In the genomic region with DNA sequence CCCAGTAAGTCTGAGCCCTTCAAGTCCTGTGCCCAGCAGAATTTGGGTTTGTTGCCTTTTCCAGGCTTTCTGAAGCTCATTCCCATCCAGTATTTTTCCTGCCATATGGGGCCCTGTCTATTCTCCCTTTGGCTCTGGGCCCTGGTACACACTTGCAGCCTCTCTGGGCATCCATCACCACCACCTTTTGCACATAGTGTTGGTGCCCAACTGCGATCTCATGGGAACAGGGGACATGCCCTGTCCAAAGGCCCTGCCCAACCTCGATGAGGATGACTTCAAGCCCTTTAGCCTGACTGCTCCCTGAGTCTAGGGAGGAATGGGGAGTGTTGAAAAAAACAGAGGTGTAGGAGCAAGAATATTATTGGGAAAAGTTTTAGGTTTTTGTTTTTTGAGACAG, we compare ENCODE assay signal across 19 cellular contexts. TPM values are rescaled to one million over a fixed set of nuclear protein-coding genes. Genes with fewer than 3 reads are reported as not detected.
A peak's percentile ranks its signal among the peaks of the same experiment; 100 is the strongest.
DNase-seq lines count a peak whose midpoint lies in the region; ATAC-seq and TF ChIP-seq lines count a peak whose summit lies in the region.
"Had no signal": no experiment of that assay in that cellular context is flagged by ENCODE, and none has a peak within 500 bp of the region (broad histone marks: within the 10 kb centered on the region; RNA-seq: fewer than 3 reads in every experiment).

No MANE protein-coding gene starts in this region.

- no peak overlapping the region for H3K18ac ChIP-seq in trophoblast cell (ENCODE audit: low read length)

- H4K20me1 ChIP-seq in GM23338 (replicated peaks; ENCODE audit: insufficient read depth) = no peaks in the 10 kb centered on the region

- 87 to 90% methylated on average over 2 of the region's 2 CpGs for whole genome bisulfite sequencing in endodermal cell (ENCODE audit: insufficient coverage in 1 of 2, insufficient read length in 1 of 2), 2 experiments
- 29 to 31% methylated on average over 2 of the region's 2 CpGs for WGBS in aorta, 2 donors
- WGBS in trophoblast cell (ENCODE audit: extremely low coverage, insufficient coverage, insufficient read length) = no CpG with 5 or more reads among the region's 2 CpGs

- H3K79me2 ChIP-seq in GM23338 (replicated peaks; ENCODE audit: insufficient read depth) (no peaks in the 10 kb centered on the region), trophoblast cell (ENCODE audit: control insufficient read depth, insufficient read depth, low read length, poor library complexity) (peaks cover 2% of the 10 kb centered on the region)

- no peak overlapping the region for H4K8ac ChIP-seq in trophoblast cell (ENCODE audit: low read depth, low read length)

- intact Hi-C loops in left ventricle myocardium inferior (cut with micrococcal nuclease) = no loop called here
- intact Hi-C loops in sciatic nerve (cut with DNase I) = no loop called here
- intact Hi-C loops in aorta (cut with DNase I) = no loop called here

- H3K27me3 Mint-ChIP-seq in endodermal cell (ENCODE audit: insufficient read depth) (peaks cover 2% of the 10 kb centered on the region), GM23338 (ENCODE audit: insufficient read depth, low read depth, poor library complexity) (peaks cover 1% of the 10 kb centered on the region)

- no peaks in the 10 kb centered on the region for H3K9me3 ChIP-seq in right atrium auricular region
- H3K9me3 ChIP-seq in left ventricle myocardium inferior (replicated peaks) = no peaks in the 10 kb centered on the region
- peaks cover 3% of the 10 kb centered on the region for H3K9me3 ChIP-seq in endodermal cell (ENCODE audit: control insufficient read depth, low read length)
- no peaks in the 10 kb centered on the region for H3K9me3 ChIP-seq in aorta (ENCODE audit: control insufficient read depth, low read length)
- H3K9me3 ChIP-seq in trophoblast cell (ENCODE audit: insufficient read depth, low read depth, low read length) = no peaks in the 10 kb centered on the region
- H3K9me3 ChIP-seq: MG63 had no signal

- H2AFZ ChIP-seq in GM23338 (no peak overlapping the region), trophoblast cell (ENCODE audit: insufficient read depth, low read length, poor library complexity) (no peak overlapping the region)

- H4K91ac ChIP-seq in trophoblast cell (ENCODE audit: low read depth, low read length) = no peak overlapping the region

- peak overlapping the region; percentile 53 to 69 for H3K27ac ChIP-seq in right atrium auricular region
- no peak overlapping the region for H3K27ac ChIP-seq in left ventricle myocardium inferior (replicated peaks)
- no peak overlapping the region for H3K27ac ChIP-seq in endodermal cell (ENCODE audit: low read depth, low read length)
- H3K27ac ChIP-seq in aorta (ENCODE audit: low read depth in 1 of 2, low read length in 2 of 2) = peak overlapping the region; percentile 27 to 70
- H3K27ac ChIP-seq in GM23338 (ENCODE audit: low read depth) = no peak overlapping the region
- no peak overlapping the region for H3K27ac ChIP-seq in trophoblast cell (ENCODE audit: low read depth, low read length)

- peaks cover 6% of the 10 kb centered on the region for H3K4me1 Mint-ChIP-seq in endodermal cell
- peaks cover 21% of the 10 kb centered on the region for H3K4me1 Mint-ChIP-seq in GM23338

- no peaks in the 10 kb centered on the region for H3F3A ChIP-seq in GM23338 (replicated peaks; ENCODE audit: low read depth)

- H3K4me3 Mint-ChIP-seq in endodermal cell = no peak overlapping the region
- H3K4me3 Mint-ChIP-seq in GM23338 = no peak overlapping the region
- H3K4me3 Mint-ChIP-seq: CD4-positive, CD25-positive, alpha-beta regulatory T cell had no signal

- H3K9me2 ChIP-seq in GM23338 (ENCODE audit: insufficient read depth) = no peaks in the 10 kb centered on the region

- no peak overlapping the region for H3K4me2 ChIP-seq in GM23338
- H3K4me2 ChIP-seq in trophoblast cell (ENCODE audit: low read length) = no peak overlapping the region

- DNase-seq in right atrium auricular region (ENCODE audit: low spot score) (no peak), left ventricle myocardium inferior (no peak), endodermal cell (peak; percentile 9), sciatic nerve (ENCODE audit: low spot score) (peak; percentile 19), aorta (no peak), foreskin fibroblast (no peak), GM23338 (ENCODE audit: low spot score) (no peak), trophoblast cell (no peak)
- DNase-seq: CD4-positive, CD25-positive, alpha-beta regulatory T cell; EL; H7; MG63; NCI-H1048; NCI-H1417 treated with DMSO at 0.1 percent for 48 hours; NCI-H187; NCI-H446; NCI-H526; OCI-M1 had no signal

- no peak overlapping the region for H4K12ac ChIP-seq in trophoblast cell (ENCODE audit: low read depth, low read length)

- no peak overlapping the region for H2BK12ac ChIP-seq in trophoblast cell (ENCODE audit: low read length)

- no peaks in the 10 kb centered on the region for H3K36me3 Mint-ChIP-seq in endodermal cell (ENCODE audit: low read depth)
- H3K36me3 Mint-ChIP-seq in GM23338 (ENCODE audit: low read depth) = peaks cover 5% of the 10 kb centered on the region; the same call in 1 of the 3 replicates
- H3K36me3 Mint-ChIP-seq: CD4-positive, CD25-positive, alpha-beta regulatory T cell had no signal

- no peak overlapping the region for H3K27ac Mint-ChIP-seq in endodermal cell
- H3K27ac Mint-ChIP-seq in GM23338 = no peak overlapping the region

- no peak overlapping the region for H3K4ac ChIP-seq in trophoblast cell (ENCODE audit: low read depth, low read length)

- no peak overlapping the region for H3K23ac ChIP-seq in trophoblast cell (ENCODE audit: low read length)

- no peaks in the 10 kb centered on the region for H3K9me3 Mint-ChIP-seq in endodermal cell
- 0 out of 3 replicates have a peak, but pooled peaks cover 3% of the 10 kb centered on the region for H3K9me3 Mint-ChIP-seq in GM23338

- H3K36me3 ChIP-seq in right atrium auricular region (no peaks in the 10 kb centered on the region), left ventricle myocardium inferior (no peaks in the 10 kb centered on the region), endodermal cell (ENCODE audit: control insufficient read depth, insufficient read depth, low read length) (no peaks in the 10 kb centered on the region), aorta (ENCODE audit: control insufficient read depth in 1 of 2, insufficient read depth in 2 of 2, low read length in 1 of 2) (no peaks in the 10 kb centered on the region), GM23338 (ENCODE audit: insufficient read depth) (no peaks in the 10 kb centered on the region), trophoblast cell (ENCODE audit: control insufficient read depth in 1 of 2, insufficient read depth in 2 of 2, low read length in 2 of 2) (peaks cover 0 to 2% of the 10 kb centered on the region in 2 experiments)
- H3K36me3 ChIP-seq: MG63 had no signal

- H2BK5ac ChIP-seq in trophoblast cell (ENCODE audit: low read depth, low read length, poor library complexity) = no peak overlapping the region

- H2AK5ac ChIP-seq in trophoblast cell (ENCODE audit: low read length) = no peak overlapping the region

- H3K27me3 ChIP-seq in right atrium auricular region = no peaks in the 10 kb centered on the region
- no peaks in the 10 kb centered on the region for H3K27me3 ChIP-seq in left ventricle myocardium inferior (ENCODE audit: low read depth)
- H3K27me3 ChIP-seq in endodermal cell (ENCODE audit: control insufficient read depth, insufficient read depth, low read length, poor library complexity, severe bottlenecking) = no peaks in the 10 kb centered on the region
- H3K27me3 ChIP-seq in aorta (ENCODE audit: control insufficient read depth in 1 of 2, insufficient read depth in 2 of 2, low read length in 1 of 2) = no peaks in the 10 kb centered on the region
- no peaks in the 10 kb centered on the region for H3K27me3 ChIP-seq in GM23338 (ENCODE audit: insufficient read depth)
- no peaks in the 10 kb centered on the region for H3K27me3 ChIP-seq in trophoblast cell (ENCODE audit: insufficient read depth, low read length)
- H3K27me3 ChIP-seq: MG63 had no signal

- H3K4me1 ChIP-seq in right atrium auricular region = peaks cover 0 to 49% of the 10 kb centered on the region in 2 donors
- peaks cover 54% of the 10 kb centered on the region for H3K4me1 ChIP-seq in left ventricle myocardium inferior
- no peaks in the 10 kb centered on the region for H3K4me1 ChIP-seq in endodermal cell (ENCODE audit: control insufficient read depth, insufficient read depth, low read length)
- peaks cover 5 to 17% of the 10 kb centered on the region in 2 donors for H3K4me1 ChIP-seq in aorta (ENCODE audit: control insufficient read depth in 1 of 2, insufficient read depth in 2 of 2, low read length in 2 of 2)
- H3K4me1 ChIP-seq in GM23338 (ENCODE audit: insufficient read depth) = peaks cover 9% of the 10 kb centered on the region
- peaks cover 13 to 16% of the 10 kb centered on the region in 2 experiments for H3K4me1 ChIP-seq in trophoblast cell (ENCODE audit: control insufficient read depth in 1 of 2, insufficient read depth in 2 of 2, low read length in 2 of 2)

- TF ChIP-seq CTCF in right atrium auricular region (IDR thresholded peaks at IDR 0.05) (no peak), left ventricle myocardium inferior (IDR thresholded peaks at IDR 0.05; ENCODE audit: borderline replicate concordance) (no peak), endodermal cell (conservative IDR thresholded peaks at IDR 0.05) (no peak), foreskin fibroblast (IDR thresholded peaks at IDR 0.05; ENCODE audit: low read depth, low read length) (no peak), GM23338 (conservative IDR thresholded peaks at IDR 0.05; ENCODE audit: low read depth in 2 of 2) (no peak)

- H3K9ac ChIP-seq in endodermal cell (ENCODE audit: extremely low read depth, low read length, poor library complexity, severe bottlenecking) = no peak overlapping the region
- H3K9ac ChIP-seq in trophoblast cell (ENCODE audit: low read length) = no peak overlapping the region

- H3K79me1 ChIP-seq in trophoblast cell (ENCODE audit: low read length) = peaks cover 4% of the 10 kb centered on the region

- H2BK120ac ChIP-seq in trophoblast cell (ENCODE audit: insufficient read depth, low read length, poor library complexity) = no peak overlapping the region

- H3K4me3 ChIP-seq in right atrium auricular region (no peak overlapping the region), left ventricle myocardium inferior (no peak overlapping the region), endodermal cell (ENCODE audit: low read length) (no peak overlapping the region), aorta (ENCODE audit: low read length in 2 of 2) (no peak overlapping the region), foreskin fibroblast (ENCODE audit: low read depth in 1 of 2, low read length in 2 of 2) (no peak overlapping the region), GM23338 (no peak overlapping the region), trophoblast cell (ENCODE audit: low read depth, low read length) (no peak overlapping the region)
- H3K4me3 ChIP-seq: K562, MG63 had no signal

- ATAC-seq in sciatic nerve (no peak), aorta (ENCODE audit: low FRiP score) (no peak), GM23338 (no peak)
- ATAC-seq: K562 had no signal

- H3K14ac ChIP-seq in trophoblast cell (ENCODE audit: low read length) = no peak overlapping the region

RNA-seq across cellular contexts. Expression of gene RGS3, which starts 11.5 kb away (rescaled TPM):
- total RNA-seq in right atrium auricular region (100 to 1,000 TPM; 112 to 184 TPM), left ventricle myocardium inferior (187 TPM), endodermal cell (10 to 100 TPM; 20.7 to 40.3 TPM), sciatic nerve (43.1 TPM), aorta (100 to 1,000 TPM; 157 to 161 TPM)
- polyA plus RNA-seq in endodermal cell (2013, experiment 1 of 2) = 40.4 TPM
- 38.4 TPM for polyA plus RNA-seq in endodermal cell (2013, experiment 2 of 2)
- polyA plus RNA-seq in aorta (100 to 1,000 TPM in 1 of 2 donors, 10 to 100 TPM in 1; 74.3 to 142 TPM), GM23338 (2016; fragmentation: Nextera tagmentation; extraction: Ambion mirVana) (12.2 and 14.2 TPM in 2 replicates)
- 16.0 and 24.3 TPM in 2 replicates for total RNA-seq in GM23338 (2014; rRNA removed; shearing (Covaris generic))
- polyA plus RNA-seq in trophoblast cell (2013) = 97.8 and 100 TPM in 2 replicates

Comparison
In these comparisons a context has a peak if more than half of its experiments do, and no peak if none do; other contexts are left out.
1. H3K27ac ChIP-seq: peak in right atrium auricular region (2 of 2) and aorta (2 of 2); none in left ventricle myocardium inferior (single experiment), endodermal cell (single experiment), GM23338 (single experiment) and trophoblast cell (single experiment).
2. DNase-seq: peak in endodermal cell (single experiment) and sciatic nerve (single experiment); none in right atrium auricular region (single experiment), left ventricle myocardium inferior (single experiment), aorta (0 of 2), foreskin fibroblast (0 of 2), GM23338 (single experiment) and trophoblast cell (0 of 2).